ENCODE assay signal across 17 cellular contexts in the genomic region with DNA sequence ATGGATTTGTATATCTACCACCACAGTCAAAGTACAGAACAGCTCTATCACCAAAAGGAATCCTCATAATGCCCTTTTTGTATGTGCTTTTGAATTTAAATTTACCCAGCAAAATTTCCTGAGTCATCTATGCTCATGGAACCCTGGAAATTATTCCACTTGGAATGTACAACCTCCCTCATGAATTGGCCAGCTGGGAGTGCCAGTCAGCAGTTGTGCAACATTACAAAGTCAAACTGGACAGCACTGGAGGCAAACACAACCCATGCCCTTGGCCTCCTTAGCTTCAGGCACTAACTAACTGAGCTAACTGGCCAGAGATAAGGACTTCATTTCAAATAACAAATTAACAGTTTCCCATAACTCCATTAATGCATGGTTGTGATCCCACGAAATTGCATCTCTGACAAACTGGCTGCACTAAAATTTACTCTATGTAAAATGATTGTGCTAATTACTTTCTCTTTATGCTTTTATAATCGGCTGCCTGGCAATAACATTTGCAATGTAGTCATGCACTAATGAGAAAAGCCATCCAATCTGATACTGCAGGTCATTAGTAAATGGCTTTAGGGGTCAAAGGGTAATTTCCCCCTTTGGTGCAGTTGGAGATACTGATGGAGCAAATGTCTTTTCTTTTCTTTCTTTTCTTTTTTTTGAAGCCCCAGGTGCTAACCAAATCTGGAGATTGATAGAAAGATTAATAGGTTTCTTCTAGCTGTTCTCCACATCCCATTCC.
DNase-seq lines count a peak whose midpoint lies in the region; ATAC-seq and TF ChIP-seq lines count a peak whose summit lies in the region.
"Had no signal": no experiment of that assay in that cellular context is flagged by ENCODE, and none has a peak within 500 bp of the region (broad histone marks: within the 10 kb centered on the region; RNA-seq: fewer than 3 reads in every experiment).

No MANE protein-coding gene starts in this region.

- no peaks in the 10 kb centered on the region for H3K36me3 ChIP-seq in mucosa of descending colon (ENCODE audit: low read depth)
- no peaks in the 10 kb centered on the region for H3K36me3 ChIP-seq in upper lobe of right lung
- H3K36me3 ChIP-seq: BLaER1 had no signal

- H3K4me1 ChIP-seq in mucosa of descending colon (ENCODE audit: low read depth), result no peaks in the 10 kb centered on the region
- no peaks in the 10 kb centered on the region for H3K4me1 ChIP-seq in upper lobe of right lung
- H3K4me1 ChIP-seq: BLaER1 had no signal

- H3K4me3 ChIP-seq in epithelial cell of proximal tubule (ENCODE audit: low read depth, low read length), result no peak overlapping the region
- H3K4me3 ChIP-seq in mucosa of descending colon, result no peak overlapping the region
- no peak overlapping the region for H3K4me3 ChIP-seq in upper lobe of right lung
- H3K4me3 ChIP-seq: BLaER1 had no signal

- DNase-seq in Right ventricle myocardium inferior (ENCODE audit: missing footprints) (no peak), cardiac septum (ENCODE audit: low spot score) (no peak), epithelial cell of proximal tubule (ENCODE audit: low read depth) (peak; percentile 13), mucosa of descending colon (no peak), upper lobe of right lung (no peak), NAMALWA (ENCODE audit: low spot score) (no peak), NCI-H748 (lab: John Stamatoyannopoulos, UW; ENCODE audit: unreplicated experiment) (no peak)
- DNase-seq: 8988T; CD8-positive, alpha-beta memory T cell; DMS 273 treated with DMSO at 0.1 percent for 48 hours; NCI-H1092 treated with DMSO at 0.1 percent for 48 hours; NCI-H1694; NCI-H446; NCI-H748 treated with DMSO at 0.1 percent for 48 hours; SHP77 treated with DMSO at 0.1 percent for 48 hours had no signal

- no peaks in the 10 kb centered on the region for H3K27me3 ChIP-seq in upper lobe of right lung
- H3K27me3 ChIP-seq: BLaER1 had no signal

- H3K9me3 ChIP-seq in mucosa of descending colon (no peaks in the 10 kb centered on the region), upper lobe of right lung (no peaks in the 10 kb centered on the region)
- H3K9me3 ChIP-seq: BLaER1 had no signal

- intact Hi-C loops in Right ventricle myocardium inferior (cut with DNase I), result no loop called here
- intact Hi-C loops in cardiac septum (cut with DNase I), result no loop called here
- intact Hi-C loops in mucosa of descending colon (cut with DNase I, micrococcal nuclease), result no loop called here
- intact Hi-C loops in upper lobe of right lung (cut with DNase I), result no loop called here

- no peak for TF ChIP-seq CTCF in epithelial cell of proximal tubule (conservative IDR thresholded peaks at IDR 0.05; ENCODE audit: low read depth, low read length)
- TF ChIP-seq CTCF in mucosa of descending colon (IDR thresholded peaks at IDR 0.05), result no peak
- no peak for TF ChIP-seq CTCF in upper lobe of right lung (IDR thresholded peaks at IDR 0.05)

- H3K27ac ChIP-seq in upper lobe of right lung, result no peak overlapping the region
- H3K27ac ChIP-seq: BLaER1 had no signal

- peak; percentile 31 for ATAC-seq in Right ventricle myocardium inferior
- ATAC-seq in mucosa of descending colon, result peak; percentile 61
- peak; percentile 42 for ATAC-seq in upper lobe of right lung
- no peak for ATAC-seq in GM18861 (IDR thresholded peaks at IDR 0.05; ENCODE audit: unreplicated experiment)
